ENCODE assay signal across 22 cellular contexts in the genomic region with DNA sequence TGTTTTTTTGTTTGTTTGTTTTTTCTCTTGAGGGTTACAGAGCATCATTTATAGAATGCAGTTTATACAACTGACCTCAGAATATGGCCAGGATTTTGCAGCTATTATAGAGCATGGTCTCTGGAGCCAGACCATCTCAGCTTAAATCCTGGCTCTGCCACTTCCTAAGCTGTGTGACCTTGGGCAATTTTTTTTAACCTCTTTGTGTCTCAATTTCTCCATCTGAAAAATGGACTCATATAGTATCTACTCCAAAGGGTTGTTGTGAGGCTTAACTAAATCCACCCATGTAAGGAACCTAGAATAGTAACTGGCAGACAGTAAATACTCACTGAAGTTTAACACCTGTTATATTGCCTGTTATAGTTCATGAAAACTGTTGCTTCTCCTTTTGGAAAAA. TPM values are rescaled to one million over a fixed set of nuclear protein-coding genes. Genes with fewer than 3 reads are reported as not detected.
"Had no signal": no experiment of that assay in that cellular context is flagged by ENCODE, and none has a peak within 500 bp of the region (broad histone marks: within the 10 kb centered on the region; RNA-seq: fewer than 3 reads in every experiment).

No MANE protein-coding gene starts in this region.

- H3K27ac ChIP-seq: KMS-11, Peyer's patch, SJCRH30 had no signal

- H3K4me2 ChIP-seq: KMS-11 had no signal

- H3K4me3 ChIP-seq: Peyer's patch, SJCRH30 had no signal

- H3K36me3 ChIP-seq: Peyer's patch, SJCRH30 had no signal

- H3K27me3 ChIP-seq: Peyer's patch, SJCRH30 had no signal

- H3K9ac ChIP-seq: KMS-11 had no signal

- DNase-seq: IMR-90, Kasumi-1, MM.1S, NCI-H1092 treated with DMSO at 0.1 percent for 48 hours, NCI-H1436, NCI-H187, NCI-H2029, NCI-H2081 treated with DMSO at 0.1 percent for 48 hours, NCI-H2171, NCI-H226, NCI-H446, NCI-H510A, NCI-H524 treated with DMSO at 0.1 percent for 48 hours, NCI-H774, SHP77 treated with DMSO at 0.1 percent for 48 hours, SJCRH30 had no signal

- H3K9me3 ChIP-seq: Peyer's patch, SJCRH30 had no signal

- ATAC-seq: Right ventricle myocardium inferior had no signal

- H3K4me1 ChIP-seq: Peyer's patch, SJCRH30 had no signal

RNA-seq across cellular contexts. Expression of a gene that starts 42.6 kb away (rescaled TPM):
- total RNA-seq: HT-29, IMR-90, M059J, RPMI7951, SJCRH30 had no signal
- polyA plus RNA-seq: IMR-90 had no signal
